In the genomic region with DNA sequence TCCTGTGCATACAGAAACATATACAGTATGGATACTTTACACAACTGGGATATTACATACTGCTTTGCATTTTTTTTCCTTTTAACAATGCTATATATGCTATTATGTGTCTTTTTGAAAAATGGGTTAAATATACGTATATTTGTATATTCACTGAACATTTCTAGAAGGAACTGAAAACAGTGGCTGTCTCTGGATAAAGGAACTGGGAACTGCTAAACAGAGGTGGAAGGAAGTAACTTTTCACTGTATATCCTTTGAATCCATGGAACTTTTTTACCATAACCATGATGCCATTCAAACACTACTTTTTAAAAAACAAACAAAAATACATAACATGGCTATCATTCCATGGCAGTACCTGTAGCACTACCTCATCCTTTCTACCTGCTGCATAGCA, we compare ENCODE assay signal across 15 cellular contexts. TPM values are rescaled to one million over a fixed set of nuclear protein-coding genes. Genes with fewer than 3 reads are reported as not detected.
DNase-seq lines count a peak whose midpoint lies in the region; ATAC-seq, FAIRE-seq and TF ChIP-seq lines count a peak whose summit lies in the region.
"Had no signal": no experiment of that assay in that cellular context is flagged by ENCODE, and none has a peak within 500 bp of the region (broad histone marks: within the 10 kb centered on the region; RNA-seq: fewer than 3 reads in every experiment).

No MANE protein-coding gene starts in this region.

- CTCF ChIA-PET in HepG2 (lab: Yijun Ruan, JAX; ENCODE audit: low intra/inter-chr PET ratio, low total read pairs) (no interaction called here), T-cell (lab: Charles Lee) (interaction anchor here in 1 of 2 donors (0.7 kb wide), 1 partner anchor 1619 kb away, joined by 4 read pairs; no protein-coding TSS in a partner anchor)

- peak overlapping the region; percentile 87; the same call in 1 of the 2 replicates for H3K9ac ChIP-seq in HepG2 (ENCODE audit: insufficient read depth, low read depth, low read length)
- H3K9ac ChIP-seq in colonic mucosa (ENCODE audit: low read depth in 2 of 2, low read length in 2 of 2), result peak overlapping the region in 1 of 2 donors; percentile 91

- TF ChIP-seq POLR2A in HepG2 (IDR thresholded peaks at IDR 0.05; ENCODE audit: insufficient read depth in 1 of 2, low read depth in 2 of 2, low read length in 2 of 2) (no peak), right lobe of liver (IDR thresholded peaks at IDR 0.05) (no peak)

- intact Hi-C loops in HepG2 (cut with micrococcal nuclease; ENCODE audit: unreplicated experiment) (no loop called here), right lobe of liver (cut with DNase I) (no loop called here), colonic mucosa (cut with DNase I) (no loop called here)

- H3K4me1 Mint-ChIP-seq in T-cell, result peaks cover 15 to 19% (median 17%) of the 10 kb centered on the region in 3 donors

- H3K9me3 Mint-ChIP-seq in T-cell, result no peaks in the 10 kb centered on the region
- H3K9me3 Mint-ChIP-seq: activated B cell treated with CpG ODN at 0.5 μM for 24 hours had no signal

- no peak overlapping the region for H3K27ac ChIP-seq in HepG2 (ENCODE audit: extremely low read length, insufficient read depth, low read length)
- no peak overlapping the region for H3K27ac ChIP-seq in right lobe of liver
- no peak overlapping the region for H3K27ac ChIP-seq in colonic mucosa

- FAIRE-seq in HepG2 (lab: Jason Lieb, UNC), result no peak
- FAIRE-seq: keratinocyte had no signal

- peaks cover 5 to 21% of the 10 kb centered on the region in 2 experiments; a peak in 3 of 5 replicates for H3K36me3 ChIP-seq in HepG2 (replicated peaks in 1 of 2; ENCODE audit: control insufficient read depth in 1 of 2, insufficient read depth in 2 of 2, low read length in 2 of 2)
- peaks cover 0 to 21% (median 9%) of the 10 kb centered on the region in 4 donors for H3K36me3 ChIP-seq in right lobe of liver
- no peaks in the 10 kb centered on the region for H3K36me3 ChIP-seq in colonic mucosa

- POLR2A ChIA-PET in HepG2 (lab: Yijun Ruan, JAX) (no interaction called here), T-cell (lab: Charles Lee) (interaction anchor here in 1 of 2 donors (0.6 kb wide), 1 partner anchor 1762 kb away, joined by 3 read pairs; no protein-coding TSS in a partner anchor)

- WGBS in HepG2 (ENCODE audit: low lambda C conversion rate), result 90% methylated on average over 1 of the region's 1 CpG
- WGBS in right lobe of liver (ENCODE audit: insufficient coverage, low coverage, low lambda C conversion rate, missing lambda C conversion rate), result 50% methylated on average over 1 of the region's 1 CpG

- peaks cover 0 to 9% of the 10 kb centered on the region in 2 donors for H3K27me3 Mint-ChIP-seq in T-cell

- H3K4me1 ChIP-seq in HepG2 (ENCODE audit: insufficient read depth, low read length), result peaks cover 36% of the 10 kb centered on the region
- H3K4me1 ChIP-seq in right lobe of liver, result peaks cover 0 to 13% (median 6%) of the 10 kb centered on the region in 4 donors
- H3K4me1 ChIP-seq in colonic mucosa, result no peaks in the 10 kb centered on the region

- H3K9me3 ChIP-seq in HepG2 (ENCODE audit: low read length) (no peaks in the 10 kb centered on the region), right lobe of liver (no peaks in the 10 kb centered on the region), colonic mucosa (no peaks in the 10 kb centered on the region)
- H3K9me3 ChIP-seq: esophagus muscularis mucosa had no signal

- TF ChIP-seq EP300 in HepG2 (IDR thresholded peaks at IDR 0.05; ENCODE audit: low read depth in 2 of 2, low read length in 2 of 2) (no peak), HepG2 (CRISPR knock-in tag; IDR thresholded peaks at IDR 0.05; ENCODE audit: borderline replicate concordance) (no peak)

- no peak for DNase-seq in HepG2 (ENCODE audit: low spot score)
- DNase-seq in right lobe of liver, result no peak
- no peak for DNase-seq in T-cell
- DNase-seq in fibroblast of the aortic adventitia (ENCODE audit: low read depth), result no peak
- DNase-seq in DMS153 treated with DMSO at 0.1 percent for 48 hours (lab: John Stamatoyannopoulos, UW; ENCODE audit: unreplicated experiment), result no peak
- DNase-seq in colonic mucosa, result no peak
- DNase-seq in NK-92 (lab: John Stamatoyannopoulos, UW; ENCODE audit: unreplicated experiment), result no peak
- DNase-seq: activated B cell treated with CpG ODN at 0.5 μM for 24 hours, amniotic stem cell, NCI-H1417, occipital lobe, trophoblast cell had no signal

- ATAC-seq in HepG2 (no peak), right lobe of liver (no peak), T-cell (replicated peaks in 1 of 4) (no peak), GM21737 (IDR thresholded peaks at IDR 0.05; ENCODE audit: unreplicated experiment) (no peak)

- H2AFZ ChIP-seq in HepG2 (ENCODE audit: low read length), result no peak overlapping the region

- no peaks in the 10 kb centered on the region for H4K20me1 ChIP-seq in HepG2 (ENCODE audit: insufficient read depth, low read length)

- H3K79me2 ChIP-seq in HepG2 (ENCODE audit: insufficient read depth, low read length), result peaks cover 15% of the 10 kb centered on the region

- TF ChIP-seq RAD21 in HepG2 (CRISPR knock-in tag; IDR thresholded peaks at IDR 0.05), result no peak

- no TSS peak for BruUV-seq in HepG2 (replicated peaks; lab: Mats Ljungman, UMichigan)

- H3K4me2 ChIP-seq in HepG2 (ENCODE audit: low read depth, low read length), result peak overlapping the region; percentile 85

- TF ChIP-seq CTCF in HepG2 (CRISPR knock-in tag; IDR thresholded peaks at IDR 0.05) (no peak), right lobe of liver (IDR thresholded peaks at IDR 0.05) (no peak), fibroblast of the aortic adventitia (IDR thresholded peaks at IDR 0.05; ENCODE audit: insufficient read depth, low read length) (no peak), colonic mucosa (IDR thresholded peaks at IDR 0.05) (no peak)

- H3K4me3 Mint-ChIP-seq in T-cell, result peak overlapping the region; percentile 85 to 88 (median 87)

- H3K36me3 Mint-ChIP-seq in T-cell, result peaks cover 27% of the 10 kb centered on the region

- in situ Hi-C loops in HepG2 (cut with HindIII; ENCODE audit: extremely low pct_ligation_motif_present, low pct_unique_long_range_greater_than_20kb), result no loop called here

- H3K27me3 ChIP-seq in HepG2 (ENCODE audit: control insufficient read depth in 1 of 2, insufficient read depth in 2 of 2, low read length in 2 of 2) (no peaks in the 10 kb centered on the region; a peak in 1 of 5 replicates), right lobe of liver (no peaks in the 10 kb centered on the region), colonic mucosa (no peaks in the 10 kb centered on the region)
- H3K27me3 ChIP-seq: esophagus muscularis mucosa had no signal

- H3K27ac Mint-ChIP-seq in T-cell, result peak overlapping the region in 1 of 2 donors; percentile 39

- H3K4me3 ChIP-seq in HepG2 (replicated peaks in 1 of 3; ENCODE audit: insufficient read depth in 1 of 3, low read depth in 2 of 3, low read length in 3 of 3) (peak overlapping the region in 2 of 3 experiments; percentile 89 to 95; a peak in 1 of 6 replicates), right lobe of liver (no peak overlapping the region), fibroblast of the aortic adventitia (ENCODE audit: low read depth, low read length) (peak overlapping the region; percentile 86), colonic mucosa (no peak overlapping the region)

RNA-seq across cellular contexts. Expression of gene MTFMT, which starts 1.8 kb away (rescaled TPM):
- total RNA-seq in HepG2 (2016; rRNA removed; fragmentation: Illumina TruSeq; extraction: Trizol), result 23.2 and 27.9 TPM in 2 replicates
- 10.4 and 12.6 TPM in 2 replicates for total RNA-seq in HepG2 (2016; cell fraction: cytosol; rRNA removed; fragmentation: Illumina TruSeq; extraction: Trizol; ENCODE audit: low read depth)
- total RNA-seq in HepG2 (2016; cell fraction: insoluble cytoplasmic fraction; rRNA removed; fragmentation: Illumina TruSeq; extraction: Trizol), result 22.7 and 29.9 TPM in 2 replicates
- 18.1 and 19.5 TPM in 2 replicates for total RNA-seq in HepG2 (2016; cell fraction: membrane; rRNA removed; fragmentation: Illumina TruSeq; extraction: Trizol)
- total RNA-seq in HepG2 (2016; cell fraction: nucleus; rRNA removed; fragmentation: Illumina TruSeq; extraction: Trizol), result 13.3 and 17.4 TPM in 2 replicates
- 8.9 and 9.9 TPM in 2 replicates for polyA plus RNA-seq in HepG2 (2011; rRNA removed)
- polyA plus RNA-seq in HepG2 (2011; cell fraction: cytosol; rRNA removed), result 7.3 and 11.2 TPM in 2 replicates
- 4.0 and 5.2 TPM in 2 replicates for polyA plus RNA-seq in HepG2 (2011; cell fraction: nucleus; rRNA removed)
- 6.6 and 14.4 TPM in 2 replicates for polyA plus RNA-seq in HepG2 (2012)
- 7.3 and 9.3 TPM in 2 replicates for polyA plus RNA-seq in HepG2 (2016; cell fraction: cytosol; fragmentation: Illumina TruSeq; extraction: Trizol; ENCODE audit: low read depth)
- 22.1 and 23.9 TPM in 2 replicates for polyA plus RNA-seq in HepG2 (2016; cell fraction: insoluble cytoplasmic fraction; fragmentation: Illumina TruSeq; extraction: Trizol; ENCODE audit: low read depth)
- 13.3 and 13.6 TPM in 2 replicates for polyA plus RNA-seq in HepG2 (2016; cell fraction: membrane; fragmentation: Illumina TruSeq; extraction: Trizol; ENCODE audit: low read depth)
- polyA plus RNA-seq in HepG2 (2016; cell fraction: nucleus; fragmentation: Illumina TruSeq; extraction: Trizol; ENCODE audit: insufficient read depth, low read depth), result 17.3 and 20.2 TPM in 2 replicates
- polyA minus RNA-seq in HepG2 (2011; rRNA and poly(A)+ RNA removed; ENCODE audit: low replicate concordance), result 3.2 and 7.6 TPM in 2 replicates
- 6.6 and 9.0 TPM in 2 replicates for polyA minus RNA-seq in HepG2 (2011; cell fraction: cytosol; rRNA and poly(A)+ RNA removed)
- polyA minus RNA-seq in HepG2 (2011; cell fraction: nucleus; rRNA and poly(A)+ RNA removed), result 10.2 and 16.7 TPM in 2 replicates
- total RNA-seq in right lobe of liver, result 10 to 100 TPM in 5 of 6 experiments, 1 to 10 TPM in 1; 9.2 to 24.3 (median 13.0) TPM
- total RNA-seq in T-cell, result 10 to 100 TPM; 10.3 to 22.0 (median 19.2) TPM
- total RNA-seq in fibroblast of the aortic adventitia (ENCODE audit: low replicate concordance), result 14.1 and 19.2 TPM in 2 replicates
- total RNA-seq in colonic mucosa, result 10 to 100 TPM; 22.1 to 25.9 TPM

RNA-seq across cellular contexts. Expression of gene SLC51B, which starts 17.6 kb away (rescaled TPM):
- total RNA-seq in HepG2 (2016; rRNA removed; fragmentation: Illumina TruSeq; extraction: Trizol) (14.4 and 17.1 TPM in 2 replicates), right lobe of liver (10 to 100 TPM in 1 of 6 experiments, 1 to 10 TPM in 4, under 1 TPM in 1; 0.32 to 10.1 (median 2.7) TPM), T-cell (not detected), fibroblast of the aortic adventitia (ENCODE audit: low replicate concordance) (not detected in 2 replicates), colonic mucosa (100 to 1,000 TPM in 1 of 2 donors, 10 to 100 TPM in 1; 73.1 to 102 TPM)
- total RNA-seq in HepG2 (2016; cell fraction: cytosol; rRNA removed; fragmentation: Illumina TruSeq; extraction: Trizol; ENCODE audit: low read depth), result 5.3 and 6.1 TPM in 2 replicates
- 13.5 and 17.5 TPM in 2 replicates for total RNA-seq in HepG2 (2016; cell fraction: insoluble cytoplasmic fraction; rRNA removed; fragmentation: Illumina TruSeq; extraction: Trizol)
- total RNA-seq in HepG2 (2016; cell fraction: membrane; rRNA removed; fragmentation: Illumina TruSeq; extraction: Trizol), result 7.0 and 7.8 TPM in 2 replicates
- 8.3 and 9.5 TPM in 2 replicates for total RNA-seq in HepG2 (2016; cell fraction: nucleus; rRNA removed; fragmentation: Illumina TruSeq; extraction: Trizol)
- polyA plus RNA-seq in HepG2 (2011; rRNA removed), result 12.0 and 14.9 TPM in 2 replicates
- 13.2 and 15.4 TPM in 2 replicates for polyA plus RNA-seq in HepG2 (2011; cell fraction: cytosol; rRNA removed)
- polyA plus RNA-seq in HepG2 (2011; cell fraction: nucleus; rRNA removed), result 3.4 and 3.5 TPM in 2 replicates
- 4.6 and 5.6 TPM in 2 replicates for polyA plus RNA-seq in HepG2 (2012)
- 5.3 and 7.1 TPM in 2 replicates for polyA plus RNA-seq in HepG2 (2016; cell fraction: cytosol; fragmentation: Illumina TruSeq; extraction: Trizol; ENCODE audit: low read depth)
- 13.1 and 13.8 TPM in 2 replicates for polyA plus RNA-seq in HepG2 (2016; cell fraction: insoluble cytoplasmic fraction; fragmentation: Illumina TruSeq; extraction: Trizol; ENCODE audit: low read depth)
- 5.5 and 6.5 TPM in 2 replicates for polyA plus RNA-seq in HepG2 (2016; cell fraction: membrane; fragmentation: Illumina TruSeq; extraction: Trizol; ENCODE audit: low read depth)
- 15.7 and 19.3 TPM in 2 replicates for polyA plus RNA-seq in HepG2 (2016; cell fraction: nucleus; fragmentation: Illumina TruSeq; extraction: Trizol; ENCODE audit: insufficient read depth, low read depth)
- polyA minus RNA-seq in HepG2 (2011; rRNA and poly(A)+ RNA removed; ENCODE audit: low replicate concordance), result 5.1 TPM in 1 of 2 replicates, not detected in the other
- polyA minus RNA-seq in HepG2 (2011; cell fraction: cytosol; rRNA and poly(A)+ RNA removed), result 3.9 TPM in 2 replicates
- 2.7 and 2.9 TPM in 2 replicates for polyA minus RNA-seq in HepG2 (2011; cell fraction: nucleus; rRNA and poly(A)+ RNA removed)
- total RNA-seq: activated B cell treated with CpG ODN at 0.5 μM for 24 hours, esophagus muscularis mucosa, occipital lobe had no signal
- polyA plus RNA-seq: keratinocyte had no signal

RNA-seq across cellular contexts. Expression of gene SPG21, which starts 37.9 kb away (rescaled TPM):
- 42.4 and 53.0 TPM in 2 replicates for total RNA-seq in HepG2 (2016; rRNA removed; fragmentation: Illumina TruSeq; extraction: Trizol)
- 56.6 and 57.5 TPM in 2 replicates for total RNA-seq in HepG2 (2016; cell fraction: cytosol; rRNA removed; fragmentation: Illumina TruSeq; extraction: Trizol; ENCODE audit: low read depth)
- 43.5 and 50.8 TPM in 2 replicates for total RNA-seq in HepG2 (2016; cell fraction: insoluble cytoplasmic fraction; rRNA removed; fragmentation: Illumina TruSeq; extraction: Trizol)
- 111 and 115 TPM in 2 replicates for total RNA-seq in HepG2 (2016; cell fraction: membrane; rRNA removed; fragmentation: Illumina TruSeq; extraction: Trizol)
- total RNA-seq in HepG2 (2016; cell fraction: nucleus; rRNA removed; fragmentation: Illumina TruSeq; extraction: Trizol), result 31.3 and 35.8 TPM in 2 replicates
- 29.1 and 36.7 TPM in 2 replicates for polyA plus RNA-seq in HepG2 (2011; rRNA removed)
- polyA plus RNA-seq in HepG2 (2011; cell fraction: cytosol; rRNA removed), result 41.8 and 47.6 TPM in 2 replicates
- polyA plus RNA-seq in HepG2 (2011; cell fraction: nucleus; rRNA removed), result 13.3 and 18.4 TPM in 2 replicates
- 33.1 and 45.9 TPM in 2 replicates for polyA plus RNA-seq in HepG2 (2012)
- 99.2 and 108 TPM in 2 replicates for polyA plus RNA-seq in HepG2 (2016; cell fraction: cytosol; fragmentation: Illumina TruSeq; extraction: Trizol; ENCODE audit: low read depth)
- polyA plus RNA-seq in HepG2 (2016; cell fraction: insoluble cytoplasmic fraction; fragmentation: Illumina TruSeq; extraction: Trizol; ENCODE audit: low read depth), result 81.6 and 86.6 TPM in 2 replicates
- polyA plus RNA-seq in HepG2 (2016; cell fraction: membrane; fragmentation: Illumina TruSeq; extraction: Trizol; ENCODE audit: low read depth), result 164 and 173 TPM in 2 replicates
- polyA plus RNA-seq in HepG2 (2016; cell fraction: nucleus; fragmentation: Illumina TruSeq; extraction: Trizol; ENCODE audit: insufficient read depth, low read depth), result 60.9 and 72.5 TPM in 2 replicates
- 29.3 and 66.6 TPM in 2 replicates for polyA minus RNA-seq in HepG2 (2011; rRNA and poly(A)+ RNA removed; ENCODE audit: low replicate concordance)
- 21.4 and 25.0 TPM in 2 replicates for polyA minus RNA-seq in HepG2 (2011; cell fraction: cytosol; rRNA and poly(A)+ RNA removed)
- 20.6 and 27.8 TPM in 2 replicates for polyA minus RNA-seq in HepG2 (2011; cell fraction: nucleus; rRNA and poly(A)+ RNA removed)
- 10 to 100 TPM; 35.2 to 70.4 (median 52.2) TPM for total RNA-seq in right lobe of liver
- 10 to 100 TPM; 40.1 to 58.4 (median 49.0) TPM for total RNA-seq in T-cell
- total RNA-seq in fibroblast of the aortic adventitia (ENCODE audit: low replicate concordance), result 73.6 and 104 TPM in 2 replicates
- total RNA-seq in colonic mucosa, result 10 to 100 TPM; 76.3 to 85.8 TPM

RNA-seq across cellular contexts. Expression of gene RASL12, which starts 40.2 kb away (rescaled TPM):
- 0.39 and 0.55 TPM in 2 replicates for total RNA-seq in HepG2 (2016; rRNA removed; fragmentation: Illumina TruSeq; extraction: Trizol)
- total RNA-seq in HepG2 (2016; cell fraction: cytosol; rRNA removed; fragmentation: Illumina TruSeq; extraction: Trizol; ENCODE audit: low read depth), result 0.20 and 0.26 TPM in 2 replicates
- total RNA-seq in HepG2 (2016; cell fraction: insoluble cytoplasmic fraction; rRNA removed; fragmentation: Illumina TruSeq; extraction: Trizol), result 0.34 and 0.45 TPM in 2 replicates
- total RNA-seq in HepG2 (2016; cell fraction: membrane; rRNA removed; fragmentation: Illumina TruSeq; extraction: Trizol), result 0.37 and 0.45 TPM in 2 replicates
- total RNA-seq in HepG2 (2016; cell fraction: nucleus; rRNA removed; fragmentation: Illumina TruSeq; extraction: Trizol), result 0.66 and 0.68 TPM in 2 replicates
- polyA plus RNA-seq in HepG2 (2011; rRNA removed), result 0.10 and 0.16 TPM in 2 replicates
- 0.13 TPM in 2 replicates for polyA plus RNA-seq in HepG2 (2011; cell fraction: cytosol; rRNA removed)
- 0.26 and 0.32 TPM in 2 replicates for polyA plus RNA-seq in HepG2 (2011; cell fraction: nucleus; rRNA removed)
- 0.07 TPM in 1 of 2 replicates, not detected in the other for polyA plus RNA-seq in HepG2 (2012)
- polyA plus RNA-seq in HepG2 (2016; cell fraction: cytosol; fragmentation: Illumina TruSeq; extraction: Trizol; ENCODE audit: low read depth), result 0.08 and 0.10 TPM in 2 replicates
- 0.35 TPM in 2 replicates for polyA plus RNA-seq in HepG2 (2016; cell fraction: insoluble cytoplasmic fraction; fragmentation: Illumina TruSeq; extraction: Trizol; ENCODE audit: low read depth)
- polyA plus RNA-seq in HepG2 (2016; cell fraction: membrane; fragmentation: Illumina TruSeq; extraction: Trizol; ENCODE audit: low read depth), result 0.27 and 0.41 TPM in 2 replicates
- 1.1 and 1.4 TPM in 2 replicates for polyA plus RNA-seq in HepG2 (2016; cell fraction: nucleus; fragmentation: Illumina TruSeq; extraction: Trizol; ENCODE audit: insufficient read depth, low read depth)
- 0.78 TPM in 1 of 2 replicates, not detected in the other for polyA minus RNA-seq in HepG2 (2011; rRNA and poly(A)+ RNA removed; ENCODE audit: low replicate concordance)
- not detected in 2 replicates for polyA minus RNA-seq in HepG2 (2011; cell fraction: cytosol; rRNA and poly(A)+ RNA removed)
- 0.25 and 0.52 TPM in 2 replicates for polyA minus RNA-seq in HepG2 (2011; cell fraction: nucleus; rRNA and poly(A)+ RNA removed)
- 1 to 10 TPM in 1 of 6 experiments, under 1 TPM in 5; 0.07 to 1.5 (median 0.24) TPM for total RNA-seq in right lobe of liver
- total RNA-seq in T-cell, result under 1 TPM in 2 of 5 donors, not detected in 3; 0.09 to 0.18 TPM
- 1.7 and 1.9 TPM in 2 replicates for total RNA-seq in fibroblast of the aortic adventitia (ENCODE audit: low replicate concordance)
- total RNA-seq in colonic mucosa, result 1 to 10 TPM; 3.1 to 6.7 TPM
- total RNA-seq: activated B cell treated with CpG ODN at 0.5 μM for 24 hours had no signal
- polyA plus RNA-seq: keratinocyte had no signal

RNA-seq across cellular contexts. Expression of gene KBTBD13, which starts 49.0 kb away (rescaled TPM):
- total RNA-seq in HepG2 (2016; rRNA removed; fragmentation: Illumina TruSeq; extraction: Trizol) (not detected in 2 replicates), right lobe of liver (not detected), T-cell (not detected), fibroblast of the aortic adventitia (ENCODE audit: low replicate concordance) (not detected in 2 replicates), colonic mucosa (not detected)
- total RNA-seq in HepG2 (2016; cell fraction: cytosol; rRNA removed; fragmentation: Illumina TruSeq; extraction: Trizol; ENCODE audit: low read depth), result not detected in 2 replicates
- total RNA-seq in HepG2 (2016; cell fraction: insoluble cytoplasmic fraction; rRNA removed; fragmentation: Illumina TruSeq; extraction: Trizol), result 0.02 TPM in 1 of 2 replicates, not detected in the other
- 0.07 TPM in 1 of 2 replicates, not detected in the other for total RNA-seq in HepG2 (2016; cell fraction: membrane; rRNA removed; fragmentation: Illumina TruSeq; extraction: Trizol)
- not detected in 2 replicates for total RNA-seq in HepG2 (2016; cell fraction: nucleus; rRNA removed; fragmentation: Illumina TruSeq; extraction: Trizol)
- not detected in 2 replicates for polyA plus RNA-seq in HepG2 (2011; rRNA removed)
- not detected in 2 replicates for polyA plus RNA-seq in HepG2 (2011; cell fraction: cytosol; rRNA removed)
- polyA plus RNA-seq in HepG2 (2011; cell fraction: nucleus; rRNA removed), result not detected in 2 replicates
- polyA plus RNA-seq in HepG2 (2012), result not detected in 2 replicates
- polyA plus RNA-seq in HepG2 (2016; cell fraction: cytosol; fragmentation: Illumina TruSeq; extraction: Trizol; ENCODE audit: low read depth), result not detected in 2 replicates
- not detected in 2 replicates for polyA plus RNA-seq in HepG2 (2016; cell fraction: insoluble cytoplasmic fraction; fragmentation: Illumina TruSeq; extraction: Trizol; ENCODE audit: low read depth)
- not detected in 2 replicates for polyA plus RNA-seq in HepG2 (2016; cell fraction: membrane; fragmentation: Illumina TruSeq; extraction: Trizol; ENCODE audit: low read depth)
- not detected in 2 replicates for polyA plus RNA-seq in HepG2 (2016; cell fraction: nucleus; fragmentation: Illumina TruSeq; extraction: Trizol; ENCODE audit: insufficient read depth, low read depth)
- polyA minus RNA-seq in HepG2 (2011; rRNA and poly(A)+ RNA removed; ENCODE audit: low replicate concordance), result 0.08 and 0.21 TPM in 2 replicates
- polyA minus RNA-seq in HepG2 (2011; cell fraction: cytosol; rRNA and poly(A)+ RNA removed), result not detected in 2 replicates
- not detected in 2 replicates for polyA minus RNA-seq in HepG2 (2011; cell fraction: nucleus; rRNA and poly(A)+ RNA removed)
- total RNA-seq: activated B cell treated with CpG ODN at 0.5 μM for 24 hours, occipital lobe had no signal
- polyA plus RNA-seq: keratinocyte had no signal

Comparison
In these comparisons a context has a peak if more than half of its experiments do, and no peak if none do; other contexts are left out.
1. H3K4me3 ChIP-seq: peak in HepG2 (2 of 3) and fibroblast of the aortic adventitia (single experiment); none in right lobe of liver (0 of 3) and colonic mucosa (single experiment).